Comparison of ENCODE assay signal across 20 cellular contexts in genomic region chr9:110546411-110546871, GRCh38. TPM values are rescaled to one million over a fixed set of nuclear protein-coding genes. Genes with fewer than 3 reads are reported as not detected.
DNase-seq lines count a peak whose midpoint lies in the region; ATAC-seq and TF ChIP-seq lines count a peak whose summit lies in the region.
"Had no signal": no experiment of that assay in that cellular context is flagged by ENCODE, and none has a peak within 500 bp of the region (broad histone marks: within the 10 kb centered on the region; RNA-seq: fewer than 3 reads in every experiment).

No MANE protein-coding gene starts in this region.

- CTCF ChIA-PET in Calu3 (lab: Charles Lee) = no interaction called here
- CTCF ChIA-PET in activated CD4-positive, alpha-beta T cell treated with anti-CD3 and anti-CD28 coated beads, Interleukin-2, amount 10 ng/mL, durations not matched to agents 7 days and 5 days (lab: Charles Lee) = no interaction called here

- no peaks in the 10 kb centered on the region for H3K27me3 Mint-ChIP-seq in Calu3 (ENCODE audit: unreplicated experiment)
- H3K27me3 Mint-ChIP-seq in activated CD4-positive, alpha-beta T cell treated with anti-CD3 and anti-CD28 coated beads, Interleukin-2, amount 10 ng/mL, durations not matched to agents 7 days and 5 days = no peaks in the 10 kb centered on the region
- H3K27me3 Mint-ChIP-seq: CD4-positive, alpha-beta memory T cell had no signal

- H3K36me3 Mint-ChIP-seq in Calu3 (ENCODE audit: insufficient read depth, unreplicated experiment) = no peaks in the 10 kb centered on the region
- no peaks in the 10 kb centered on the region for H3K36me3 Mint-ChIP-seq in activated CD4-positive, alpha-beta T cell treated with anti-CD3 and anti-CD28 coated beads, Interleukin-2, amount 10 ng/mL, durations not matched to agents 7 days and 5 days (ENCODE audit: low read depth)
- H3K36me3 Mint-ChIP-seq: activated naive CD4-positive, alpha-beta T cell treated with anti-CD3 and anti-CD28 coated beads, Interleukin-2, amount 50 U/mL, for 72 hours; CD4-positive, alpha-beta memory T cell; naive thymus-derived CD8-positive, alpha-beta T cell; stimulated activated effector memory CD8-positive, alpha-beta T cell treated with anti-CD3 and anti-CD28 coated beads, Interleukin-12 subunit alpha, Interleukin-12 subunit beta, amount 100 ng/mL, for 72 hours had no signal

- H3K4me1 ChIP-seq in gastrocnemius medialis = peaks cover 0 to 5% of the 10 kb centered on the region in 2 donors
- H3K4me1 ChIP-seq: pancreas had no signal

- no peaks in the 10 kb centered on the region for H3K9me3 ChIP-seq in gastrocnemius medialis
- H3K9me3 ChIP-seq: pancreas, suprapubic skin had no signal

- peak; percentile 90 for ATAC-seq in left ventricle myocardium superior
- peak; percentile 50 to 56 for ATAC-seq in gastrocnemius medialis
- ATAC-seq: activated naive CD4-positive, alpha-beta T cell treated with anti-CD3 and anti-CD28 coated beads, Interleukin-2, amount 50 U/mL, for 72 hours; naive thymus-derived CD8-positive, alpha-beta T cell; stimulated activated effector memory CD8-positive, alpha-beta T cell treated with anti-CD3 and anti-CD28 coated beads, Interleukin-12 subunit alpha, Interleukin-12 subunit beta, amount 100 ng/mL, for 72 hours had no signal

- intact Hi-C loops in Calu3 (cut with micrococcal nuclease; ENCODE audit: unreplicated experiment) = no loop called here
- intact Hi-C loops in left ventricle myocardium superior (cut with micrococcal nuclease) = no loop called here
- intact Hi-C loops in gastrocnemius medialis (cut with DNase I; ENCODE audit: low total_unique reads) = no loop called here

- H3K4me3 Mint-ChIP-seq in Calu3 (ENCODE audit: low read depth, unreplicated experiment) = no peak overlapping the region
- no peak overlapping the region for H3K4me3 Mint-ChIP-seq in activated CD4-positive, alpha-beta T cell treated with anti-CD3 and anti-CD28 coated beads, Interleukin-2, amount 10 ng/mL, durations not matched to agents 7 days and 5 days
- H3K4me3 Mint-ChIP-seq: activated T-helper 1 cell treated with anti-CD3 and anti-CD28 coated beads, Interleukin-12 subunit alpha, Interleukin-12 subunit beta, Interleukin-2, Interleukin-4 antibody, amounts not matched to agents 30 ng/mL and 10 ng/mL and 1 ng/mL, durations not matched to agents 14 hours and 24 hours and 36 hours; CD4-positive, alpha-beta memory T cell; naive thymus-derived CD8-positive, alpha-beta T cell; stimulated activated effector memory CD8-positive, alpha-beta T cell treated with anti-CD3 and anti-CD28 coated beads, Interleukin-12 subunit alpha, Interleukin-12 subunit beta, amount 100 ng/mL, for 72 hours had no signal

- TF ChIP-seq CTCF in Calu3 (IDR thresholded peaks at IDR 0.05; ENCODE audit: unreplicated experiment) (no peak), gastrocnemius medialis (IDR thresholded peaks at IDR 0.05 in 4 of 5, conservative IDR thresholded peaks at IDR 0.05 in 1 of 5) (no peak)

- DNase-seq in Calu3 (peak; percentile 17), astrocyte of the hippocampus (ENCODE audit: low read depth, low spot score) (peak; percentile 17), left ventricle myocardium superior (peak; percentile 35), gastrocnemius medialis (peak in 1 of 2 donors; percentile 14)
- DNase-seq in activated T-cell treated with anti-CD3 and anti-CD28 coated beads, Interleukin-2, amount 50 U/mL, for 48 hours = no peak
- no peak for DNase-seq in activated CD4-positive, alpha-beta T cell treated with anti-CD3 and anti-CD28 coated beads, Interleukin-2, amount 50 U/mL, for 1 hour
- no peak for DNase-seq in activated CD4-positive, alpha-beta T cell treated with anti-CD3 and anti-CD28 coated beads, Interleukin-2, amount 10 ng/mL, durations not matched to agents 7 days and 5 days
- DNase-seq: activated CD4-positive, CD25-positive, alpha-beta regulatory T cell; CD4-positive, alpha-beta memory T cell; HCEC 1CT; Karpas-422; naive thymus-derived CD8-positive, alpha-beta T cell; NCI-H1105; NCI-H2081 treated with DMSO at 0.1 percent for 48 hours; NCI-H524 treated with DMSO at 0.1 percent for 48 hours had no signal

- H3K9me3 Mint-ChIP-seq in Calu3 (ENCODE audit: low read depth, unreplicated experiment) = no peaks in the 10 kb centered on the region
- no peaks in the 10 kb centered on the region for H3K9me3 Mint-ChIP-seq in activated CD4-positive, alpha-beta T cell treated with anti-CD3 and anti-CD28 coated beads, Interleukin-2, amount 10 ng/mL, durations not matched to agents 7 days and 5 days
- H3K9me3 Mint-ChIP-seq: activated naive CD4-positive, alpha-beta T cell treated with anti-CD3 and anti-CD28 coated beads, Interleukin-2, amount 50 U/mL, for 72 hours; activated T-helper 1 cell treated with anti-CD3 and anti-CD28 coated beads, Interleukin-12 subunit alpha, Interleukin-12 subunit beta, Interleukin-2, Interleukin-4 antibody, amounts not matched to agents 30 ng/mL and 10 ng/mL and 1 ng/mL, durations not matched to agents 14 hours and 24 hours and 36 hours; stimulated activated effector memory CD8-positive, alpha-beta T cell treated with anti-CD3 and anti-CD28 coated beads, Interleukin-12 subunit alpha, Interleukin-12 subunit beta, amount 100 ng/mL, for 72 hours had no signal

- no peak overlapping the region for H3K27ac Mint-ChIP-seq in Calu3 (ENCODE audit: unreplicated experiment)
- H3K27ac Mint-ChIP-seq in activated CD4-positive, alpha-beta T cell treated with anti-CD3 and anti-CD28 coated beads, Interleukin-2, amount 10 ng/mL, durations not matched to agents 7 days and 5 days = no peak overlapping the region
- H3K27ac Mint-ChIP-seq: activated naive CD4-positive, alpha-beta T cell treated with anti-CD3 and anti-CD28 coated beads, Interleukin-2, amount 50 U/mL, for 72 hours; activated T-helper 1 cell treated with anti-CD3 and anti-CD28 coated beads, Interleukin-12 subunit alpha, Interleukin-12 subunit beta, Interleukin-2, Interleukin-4 antibody, amounts not matched to agents 30 ng/mL and 10 ng/mL and 1 ng/mL, durations not matched to agents 14 hours and 24 hours and 36 hours; CD4-positive, alpha-beta memory T cell; naive thymus-derived CD8-positive, alpha-beta T cell; stimulated activated effector memory CD8-positive, alpha-beta T cell treated with anti-CD3 and anti-CD28 coated beads, Interleukin-12 subunit alpha, Interleukin-12 subunit beta, amount 100 ng/mL, for 72 hours had no signal

- POLR2A ChIA-PET in activated CD4-positive, alpha-beta T cell treated with anti-CD3 and anti-CD28 coated beads, Interleukin-2, amount 10 ng/mL, durations not matched to agents 7 days and 5 days (lab: Charles Lee) = no interaction called here

- H3K4me1 Mint-ChIP-seq in Calu3 (ENCODE audit: low read depth, unreplicated experiment) = no peaks in the 10 kb centered on the region
- no peaks in the 10 kb centered on the region for H3K4me1 Mint-ChIP-seq in activated CD4-positive, alpha-beta T cell treated with anti-CD3 and anti-CD28 coated beads, Interleukin-2, amount 10 ng/mL, durations not matched to agents 7 days and 5 days
- H3K4me1 Mint-ChIP-seq: CD4-positive, alpha-beta memory T cell; naive thymus-derived CD8-positive, alpha-beta T cell; stimulated activated effector memory CD8-positive, alpha-beta T cell treated with anti-CD3 and anti-CD28 coated beads, Interleukin-12 subunit alpha, Interleukin-12 subunit beta, amount 100 ng/mL, for 72 hours had no signal

- in situ Hi-C loops in gastrocnemius medialis (cut with MboI; ENCODE audit: low sequenced_read_pairs in 4 of 4) = loop anchor here in 1 of 4 donors (10.0 kb wide), 1 partner anchor 62 kb away; no protein-coding TSS in a partner anchor

- no peaks in the 10 kb centered on the region for H3K36me3 ChIP-seq in gastrocnemius medialis
- H3K36me3 ChIP-seq: pancreas, suprapubic skin had no signal

- no TSS peak for BruUV-seq in Calu3 (replicated peaks; lab: Mats Ljungman, UMichigan)

- no peak overlapping the region for H3K27ac ChIP-seq in gastrocnemius medialis
- H3K27ac ChIP-seq: pancreas, suprapubic skin had no signal

- no peaks in the 10 kb centered on the region for H3K27me3 ChIP-seq in gastrocnemius medialis
- H3K27me3 ChIP-seq: pancreas, suprapubic skin had no signal

- no peak overlapping the region for H3K4me3 ChIP-seq in gastrocnemius medialis
- H3K4me3 ChIP-seq: pancreas, suprapubic skin had no signal

- TF ChIP-seq POLR2A in gastrocnemius medialis (IDR thresholded peaks at IDR 0.05) = no peak

RNA-seq across cellular contexts. Expression of gene SVEP1, which starts 33.1 kb away (rescaled TPM):
- 0.24 and 0.35 TPM in 2 replicates for total RNA-seq in Calu3 (2022)
- 5.7 TPM for total RNA-seq in left ventricle myocardium superior
- 10 to 100 TPM in 1 of 4 donors, 1 to 10 TPM in 3; 3.8 to 10.3 (median 6.5) TPM for total RNA-seq in gastrocnemius medialis
- not detected for total RNA-seq in activated CD4-positive, alpha-beta T cell treated with anti-CD3 and anti-CD28 coated beads, Interleukin-2, amount 10 ng/mL, durations not matched to agents 7 days and 5 days
- total RNA-seq: activated T-helper 1 cell treated with anti-CD3 and anti-CD28 coated beads, Interleukin-12 subunit alpha, Interleukin-12 subunit beta, Interleukin-2, Interleukin-4 antibody, amounts not matched to agents 30 ng/mL and 10 ng/mL and 1 ng/mL, durations not matched to agents 14 hours and 24 hours and 36 hours; CD4-positive, alpha-beta memory T cell; naive thymus-derived CD8-positive, alpha-beta T cell had no signal

Comparison
In these comparisons a context has a peak if more than half of its experiments do, and no peak if none do; other contexts are left out.
1. DNase-seq: peak in Calu3 (single experiment), astrocyte of the hippocampus (single experiment) and left ventricle myocardium superior (single experiment); none in activated T-cell treated with anti-CD3 and anti-CD28 coated beads, Interleukin-2, amount 50 U/mL, for 48 hours (0 of 2), activated CD4-positive, alpha-beta T cell treated with anti-CD3 and anti-CD28 coated beads, Interleukin-2, amount 50 U/mL, for 1 hour (single experiment) and activated CD4-positive, alpha-beta T cell treated with anti-CD3 and anti-CD28 coated beads, Interleukin-2, amount 10 ng/mL, durations not matched to agents 7 days and 5 days (single experiment).